10 cellular contexts compared by ENCODE assay signal in genomic region chr15:26866298-26867198, GRCh38. TPM values are rescaled to one million over a fixed set of nuclear protein-coding genes. Genes with fewer than 3 reads are reported as not detected.
DNase-seq lines count a peak whose midpoint lies in the region; ATAC-seq, FAIRE-seq and TF ChIP-seq lines count a peak whose summit lies in the region.
"Had no signal": no experiment of that assay in that cellular context is flagged by ENCODE, and none has a peak within 500 bp of the region (broad histone marks: within the 10 kb centered on the region; RNA-seq: fewer than 3 reads in every experiment).

Gene GABRA5, plus strand, starts transcription at chr15:26867062. Its CDS starts 2,187 bp downstream, at chr15:26869249.

- no peaks in the 10 kb centered on the region for H3K36me3 ChIP-seq in urinary bladder (ENCODE audit: insufficient read depth)
- H3K36me3 ChIP-seq: upper lobe of left lung had no signal

- no peak within 1 kb of the TSS for H3K27ac Mint-ChIP-seq in WTC11

- H3K9me3 Mint-ChIP-seq in WTC11 = peaks cover 13% of the 10 kb centered on the region

- peak; percentile 86 for ATAC-seq in WTC11

- H3K4me3 Mint-ChIP-seq in WTC11 = peak within 1 kb of the TSS; percentile 75

- H3K36me3 Mint-ChIP-seq in WTC11 = peaks cover 13% of the 10 kb centered on the region; the same call in 1 of the 2 replicates

- peak within 1 kb of the TSS; percentile 14 for H3K4me3 ChIP-seq in urinary bladder (ENCODE audit: low read depth, low read length)
- H3K4me3 ChIP-seq: upper lobe of left lung had no signal

- whole genome bisulfite sequencing in urinary bladder = 16% methylated on average over 63 of the region's 63 CpGs

- CTCF ChIA-PET in WTC11 (lab: Charles Lee) = interaction anchor here (0.6 to 6.8 kb wide), 10 partner anchors 24 to 1358 kb away, joined by 3 to 61 read pairs (median 4); no protein-coding TSS in a partner anchor

- POLR2A ChIA-PET in WTC11 (lab: Charles Lee) = no interaction called here

- peaks cover 38% of the 10 kb centered on the region for H3K27me3 Mint-ChIP-seq in WTC11 (ENCODE audit: low read depth)

- no peak for FAIRE-seq in HTR-8/SVneo (lab: Jason Lieb, UNC)

- no peak for TF ChIP-seq CTCF in WTC11 (IDR thresholded peaks at IDR 0.05)

- H3K4me1 Mint-ChIP-seq in WTC11 = peaks cover 25% of the 10 kb centered on the region

- DNase-seq in stimulated activated CD4-positive, alpha-beta T cell treated with anti-CD3 and anti-CD28 coated beads, Interleukin-15, amount 100 ng/mL, for 24 hours = peak; percentile 8
- no peak for DNase-seq in stimulated activated CD4-positive, alpha-beta T cell treated with anti-CD3 and anti-CD28 coated beads, Interleukin-1b, Interleukin-23, amount 100 ng/mL, for 48 hours
- DNase-seq in WTC11 (ENCODE audit: low spot score) (peak; percentile 79), iPS-NIHi7 (ENCODE audit: extremely low spot score) (peak; percentile 85), HTR-8/SVneo (ENCODE audit: insufficient read length, low spot score) (no peak), amniotic stem cell (lab: John Stamatoyannopoulos, UW) (no peak)
- DNase-seq in central memory CD4-positive, alpha-beta T cell = no peak

- H3K4me1 ChIP-seq in urinary bladder (ENCODE audit: insufficient read depth) = no peaks in the 10 kb centered on the region

- H3K27ac ChIP-seq in urinary bladder (ENCODE audit: low read depth) = no peak within 1 kb of the TSS
- H3K27ac ChIP-seq: upper lobe of left lung had no signal

TF ChIP-seq in WTC11, 78 proteins besides CTCF, POLR2A, EP300 and RAD21:
- TF ChIP-seq FOXP1 (CRISPR knock-in tag; IDR thresholded peaks at IDR 0.05; ENCODE audit: borderline replicate concordance) = 0 out of 2 replicates have a peak, but pooled peaks have one; percentile 13
- TF ChIP-seq SMAD4 (CRISPR knock-in tag; IDR thresholded peaks at IDR 0.05) = no peak
- 0 out of 2 replicates have a peak, but pooled peaks have one; percentile 33 for TF ChIP-seq KAT7 (CRISPR knock-in tag; IDR thresholded peaks at IDR 0.05; ENCODE audit: borderline replicate concordance)
- peak; percentile 13; the same call in 1 of the 2 replicates for TF ChIP-seq E2F5 (CRISPR knock-in tag; IDR thresholded peaks at IDR 0.05)
- peak; percentile 66 for TF ChIP-seq MAX (CRISPR knock-in tag; IDR thresholded peaks at IDR 0.05)
- no peak for TF ChIP-seq ZNF317 (CRISPR knock-in tag; IDR thresholded peaks at IDR 0.05; ENCODE audit: borderline replicate concordance, low read depth)

RNA-seq across cellular contexts. Expression of gene GABRA5, which starts in this region (rescaled TPM):
- total RNA-seq in WTC11 (2021) (16.2 to 23.3 TPM (median 18.0 TPM) in 3 replicates), urinary bladder (0.85 TPM)
- polyA plus RNA-seq in urinary bladder = 0.35 TPM
- total RNA-seq: T-helper 1 cell treated with Interleukin-12 subunit alpha and Interleukin-12 subunit beta and Interleukin-4 antibody, amounts not matched to agents 30 ng/mL and 1 ng/mL, for 36 hours had no signal

Comparison
In these comparisons a context has a peak if more than half of its experiments do, and no peak if none do; other contexts are left out.
1. DNase-seq: peak in stimulated activated CD4-positive, alpha-beta T cell treated with anti-CD3 and anti-CD28 coated beads, Interleukin-15, amount 100 ng/mL, for 24 hours (single experiment), WTC11 (single experiment) and iPS-NIHi7 (single experiment); none in stimulated activated CD4-positive, alpha-beta T cell treated with anti-CD3 and anti-CD28 coated beads, Interleukin-1b, Interleukin-23, amount 100 ng/mL, for 48 hours (single experiment), HTR-8/SVneo (single experiment), central memory CD4-positive, alpha-beta T cell (single experiment) and amniotic stem cell (single experiment).